In genomic region chr6:44704240-44705150, GRCh38 we compare ENCODE assay signal across 13 cellular contexts.
DNase-seq lines count a peak whose midpoint lies in the region; ATAC-seq and TF ChIP-seq lines count a peak whose summit lies in the region.
"Had no signal": no experiment of that assay in that cellular context is flagged by ENCODE, and none has a peak within 500 bp of the region (broad histone marks: within the 10 kb centered on the region; RNA-seq: fewer than 3 reads in every experiment).

No MANE protein-coding gene starts in this region.

- ATAC-seq in activated CD4-positive, CD25-positive, alpha-beta regulatory T cell treated with anti-CD3 and anti-CD28 coated beads, Interleukin-2, amount 50 U/mL, for 24 hours = peak; percentile 55 to 73
- ATAC-seq in HG03280 (IDR thresholded peaks at IDR 0.05; ENCODE audit: unreplicated experiment) (peak; percentile 57), WTC11 (no peak)

- TF ChIP-seq CTCF in WTC11 (IDR thresholded peaks at IDR 0.05) = no peak

- DNase-seq in activated CD4-positive, CD25-positive, alpha-beta regulatory T cell treated with anti-CD3 and anti-CD28 coated beads, Interleukin-2, amount 50 U/mL, for 72 hours = no peak
- peak; percentile 58 for DNase-seq in activated CD8-positive, alpha-beta memory T cell treated with anti-CD3 and anti-CD28 coated beads, Interleukin-2, amount 50 U/mL, for 48 hours
- DNase-seq in stimulated activated CD8-positive, alpha-beta memory T cell treated with anti-CD3 and anti-CD28 coated beads, Interleukin-2, amount 100 ng/mL, for 48 hours (ENCODE audit: low read depth in 2 of 2) = peak; percentile 23 to 25
- DNase-seq in WTC11 (ENCODE audit: low spot score) (no peak), NCI-H446 treated with DMSO at 0.1 percent for 48 hours (lab: John Stamatoyannopoulos, UW) (no peak)
- DNase-seq in central memory CD4-positive, alpha-beta T cell = no peak
- DNase-seq: 8988T, Calu3, immature natural killer cell, SW 1271, tibial artery had no signal

- CTCF ChIA-PET in WTC11 (lab: Charles Lee) = interaction anchor here (1.0 kb wide), 1 partner anchor 74 kb away, joined by 3 read pairs; no protein-coding TSS in a partner anchor

- H3K4me3 Mint-ChIP-seq in WTC11 = no peak overlapping the region
- H3K4me3 Mint-ChIP-seq: immature natural killer cell had no signal

- POLR2A ChIA-PET in WTC11 (lab: Charles Lee) = no interaction called here

- H3K27me3 Mint-ChIP-seq in WTC11 (ENCODE audit: low read depth) = no peaks in the 10 kb centered on the region

- H3K36me3 Mint-ChIP-seq in WTC11 = no peaks in the 10 kb centered on the region
- H3K36me3 Mint-ChIP-seq: immature natural killer cell had no signal

- H3K27ac Mint-ChIP-seq in WTC11 = no peak overlapping the region

- H3K4me1 Mint-ChIP-seq in WTC11 = peaks cover 14% of the 10 kb centered on the region
- H3K4me1 Mint-ChIP-seq: immature natural killer cell had no signal

- H3K9me3 Mint-ChIP-seq in WTC11 = peaks cover 8% of the 10 kb centered on the region

TF ChIP-seq in WTC11, 78 proteins besides CTCF, POLR2A, EP300 and RAD21:
- no peak for TF ChIP-seq SP1 (CRISPR knock-in tag; conservative IDR thresholded peaks at IDR 0.05)
- no peak for TF ChIP-seq OVOL2 (CRISPR knock-in tag; IDR thresholded peaks at IDR 0.05; ENCODE audit: borderline replicate concordance)
- no peak for TF ChIP-seq JUN (CRISPR knock-in tag; IDR thresholded peaks at IDR 0.05)
- no peak for TF ChIP-seq NFE2L1 (CRISPR knock-in tag; IDR thresholded peaks at IDR 0.05)
- TF ChIP-seq CREM (CRISPR knock-in tag; IDR thresholded peaks at IDR 0.05) = no peak
- TF ChIP-seq RORB (CRISPR knock-in tag; IDR thresholded peaks at IDR 0.05) = no peak
- TF ChIP-seq FOXP4 (CRISPR knock-in tag; IDR thresholded peaks at IDR 0.05) = no peak
- no peak for TF ChIP-seq MAX (CRISPR knock-in tag; IDR thresholded peaks at IDR 0.05)
- TF ChIP-seq, protein P1, sequence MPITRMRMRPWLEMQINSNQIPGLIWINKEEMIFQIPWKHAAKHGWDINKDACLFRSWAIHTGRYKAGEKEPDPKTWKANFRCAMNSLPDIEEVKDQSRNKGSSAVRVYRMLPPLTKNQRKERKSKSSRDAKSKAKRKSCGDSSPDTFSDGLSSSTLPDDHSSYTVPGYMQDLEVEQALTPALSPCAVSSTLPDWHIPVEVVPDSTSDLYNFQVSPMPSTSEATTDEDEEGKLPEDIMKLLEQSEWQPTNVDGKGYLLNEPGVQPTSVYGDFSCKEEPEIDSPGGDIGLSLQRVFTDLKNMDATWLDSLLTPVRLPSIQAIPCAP (CRISPR knock-in tag; IDR thresholded peaks at IDR 0.05) = no peak
- no peak for TF ChIP-seq HMGA2 (CRISPR knock-in tag; IDR thresholded peaks at IDR 0.05)
- TF ChIP-seq, protein P2, sequence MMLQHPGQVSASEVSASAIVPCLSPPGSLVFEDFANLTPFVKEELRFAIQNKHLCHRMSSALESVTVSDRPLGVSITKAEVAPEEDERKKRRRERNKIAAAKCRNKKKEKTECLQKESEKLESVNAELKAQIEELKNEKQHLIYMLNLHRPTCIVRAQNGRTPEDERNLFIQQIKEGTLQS (CRISPR knock-in tag; conservative IDR thresholded peaks at IDR 0.05) = no peak
- TF ChIP-seq, protein P3, sequence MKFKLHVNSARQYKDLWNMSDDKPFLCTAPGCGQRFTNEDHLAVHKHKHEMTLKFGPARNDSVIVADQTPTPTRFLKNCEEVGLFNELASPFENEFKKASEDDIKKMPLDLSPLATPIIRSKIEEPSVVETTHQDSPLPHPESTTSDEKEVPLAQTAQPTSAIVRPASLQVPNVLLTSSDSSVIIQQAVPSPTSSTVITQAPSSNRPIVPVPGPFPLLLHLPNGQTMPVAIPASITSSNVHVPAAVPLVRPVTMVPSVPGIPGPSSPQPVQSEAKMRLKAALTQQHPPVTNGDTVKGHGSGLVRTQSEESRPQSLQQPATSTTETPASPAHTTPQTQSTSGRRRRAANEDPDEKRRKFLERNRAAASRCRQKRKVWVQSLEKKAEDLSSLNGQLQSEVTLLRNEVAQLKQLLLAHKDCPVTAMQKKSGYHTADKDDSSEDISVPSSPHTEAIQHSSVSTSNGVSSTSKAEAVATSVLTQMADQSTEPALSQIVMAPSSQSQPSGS (CRISPR knock-in tag; IDR thresholded peaks at IDR 0.05; ENCODE audit: borderline replicate concordance, low read depth) = no peak

Comparison
In these comparisons a context has a peak if more than half of its experiments do, and no peak if none do; other contexts are left out.
1. DNase-seq: peak in activated CD8-positive, alpha-beta memory T cell treated with anti-CD3 and anti-CD28 coated beads, Interleukin-2, amount 50 U/mL, for 48 hours (single experiment) and stimulated activated CD8-positive, alpha-beta memory T cell treated with anti-CD3 and anti-CD28 coated beads, Interleukin-2, amount 100 ng/mL, for 48 hours (2 of 2); none in activated CD4-positive, CD25-positive, alpha-beta regulatory T cell treated with anti-CD3 and anti-CD28 coated beads, Interleukin-2, amount 50 U/mL, for 72 hours (single experiment), WTC11 (single experiment), central memory CD4-positive, alpha-beta T cell (single experiment) and NCI-H446 treated with DMSO at 0.1 percent for 48 hours (single experiment).